In genomic region chr6:142871910-142872331, GRCh38 we compare ENCODE assay signal across 8 cellular contexts.
A peak's percentile ranks its signal among the peaks of the same experiment; 100 is the strongest.
DNase-seq lines count a peak whose midpoint lies in the region; ATAC-seq and TF ChIP-seq lines count a peak whose summit lies in the region.

No MANE protein-coding gene starts in this region.

- TF ChIP-seq CTCF in body of pancreas (IDR thresholded peaks at IDR 0.05), result no peak
- no peak for TF ChIP-seq CTCF in left lung (IDR thresholded peaks at IDR 0.05)
- no peak for TF ChIP-seq CTCF in testis (IDR thresholded peaks at IDR 0.05)
- TF ChIP-seq CTCF in nephron progenitor cell (IDR thresholded peaks at IDR 0.05), result no peak

- DNase-seq in OCI-M1 (lab: John Stamatoyannopoulos, UW) (peak; percentile 55), body of pancreas (peak; percentile 27 to 82 (median 54)), left lung (no peak), testis (peak; percentile 57), nephron progenitor cell (no peak)

- intact Hi-C loops in body of pancreas (cut with DNase I) (no loop called here), left lung (cut with DNase I) (no loop called here), testis (cut with DNase I; ENCODE audit: low total_unique reads) (loop anchor here (10.0 kb wide), 1 partner anchor 73 kb away; the partner anchor contains the start of gene HIVEP2)

- H3K36me3 Mint-ChIP-seq in nephron progenitor cell (ENCODE audit: low read depth), result no peaks in the 10 kb centered on the region

- no peaks in the 10 kb centered on the region for H3K27me3 Mint-ChIP-seq in nephron progenitor cell (ENCODE audit: low read depth, poor library complexity)

- H3K27me3 ChIP-seq in body of pancreas (no peaks in the 10 kb centered on the region), left lung (no peaks in the 10 kb centered on the region), testis (no peaks in the 10 kb centered on the region)

- 4 to 5% methylated on average over 4 of the region's 4 CpGs for WGBS in body of pancreas, 2 donors
- WGBS in testis, 2 donors, result 25 to 31% methylated on average over 4 of the region's 4 CpGs

- peaks cover 67% of the 10 kb centered on the region for H3K4me1 ChIP-seq in body of pancreas
- peaks cover 3 to 49% of the 10 kb centered on the region in 2 donors for H3K4me1 ChIP-seq in left lung
- peaks cover 15% of the 10 kb centered on the region for H3K4me1 ChIP-seq in testis

- no peak overlapping the region for H3K27ac Mint-ChIP-seq in nephron progenitor cell

- TF ChIP-seq POLR2A in body of pancreas (IDR thresholded peaks at IDR 0.05) (no peak), testis (IDR thresholded peaks at IDR 0.05) (no peak)

- peak overlapping the region; percentile 59 to 80 (median 68) for H3K27ac ChIP-seq in body of pancreas
- H3K27ac ChIP-seq in left lung, result peak overlapping the region; percentile 49 to 65
- peak overlapping the region in 1 of 2 donors; percentile 63 for H3K27ac ChIP-seq in testis

- peaks cover 38% of the 10 kb centered on the region for H3K4me1 Mint-ChIP-seq in nephron progenitor cell

- H3K36me3 ChIP-seq in body of pancreas (replicated peaks in 1 of 2; ENCODE audit: insufficient read depth in 1 of 2, low read depth in 2 of 2) (no peaks in the 10 kb centered on the region), left lung (no peaks in the 10 kb centered on the region), testis (ENCODE audit: low read depth, missing control alignments) (no peaks in the 10 kb centered on the region)

- H3K9me3 ChIP-seq in body of pancreas (no peaks in the 10 kb centered on the region), left lung (no peaks in the 10 kb centered on the region), testis (no peaks in the 10 kb centered on the region)

- no peak overlapping the region for H3K4me3 Mint-ChIP-seq in nephron progenitor cell

- ATAC-seq in GM18499 (IDR thresholded peaks at IDR 0.05; ENCODE audit: insufficient read depth, unreplicated experiment) (peak; percentile 90), HG02571 (IDR thresholded peaks at IDR 0.05; ENCODE audit: unreplicated experiment) (peak; percentile 95), body of pancreas (peak; percentile 88), left lung (peak; percentile 79), HG02970 (IDR thresholded peaks at IDR 0.05; ENCODE audit: low FRiP score, unreplicated experiment) (no peak)

- H3K9me3 Mint-ChIP-seq in nephron progenitor cell, result no peaks in the 10 kb centered on the region

- H3K4me3 ChIP-seq in body of pancreas, result no peak overlapping the region
- H3K4me3 ChIP-seq in left lung, result no peak overlapping the region
- H3K4me3 ChIP-seq in testis, result no peak overlapping the region

Comparison
In these comparisons a context has a peak if more than half of its experiments do, and no peak if none do; other contexts are left out.
1. DNase-seq: peak in OCI-M1 (single experiment), body of pancreas (4 of 4) and testis (single experiment); none in left lung (0 of 2) and nephron progenitor cell (single experiment).